In genomic region chr6:40380271-40380670, GRCh38 we compare ENCODE assay signal across 31 cellular contexts.
"Had no signal": no experiment of that assay in that cellular context is flagged by ENCODE, and none has a peak within 500 bp of the region (broad histone marks: within the 10 kb centered on the region; RNA-seq: fewer than 3 reads in every experiment).

No MANE protein-coding gene starts in this region.

- H3K4me3 ChIP-seq: esophagus squamous epithelium, gastroesophageal sphincter had no signal

- H3K4me1 Mint-ChIP-seq: activated B cell treated with CpG ODN at 0.5 μM for 24 hours; activated CD4-positive, alpha-beta memory T cell treated with anti-CD3 and anti-CD28 coated beads, Interleukin-2, amount 10 ng/mL, durations not matched to agents 7 days and 5 days; activated T-helper 17 cell treated with anti-CD3 and anti-CD28 coated beads, Interleukin-2, amount 50 U/mL, for 72 hours had no signal

- H3K27ac ChIP-seq: brain microvascular endothelial cell, gastroesophageal sphincter, WERI-Rb-1 had no signal

- ATAC-seq: activated CD4-positive, CD25-positive, alpha-beta regulatory T cell treated with anti-CD3 and anti-CD28 coated beads, Interleukin-2, amount 50 U/mL, for 24 hours; activated T-cell treated with anti-CD3 and anti-CD28 coated beads, Interleukin-2, amount 50 U/mL, for 4 hours; activated T-helper 17 cell treated with anti-CD3 and anti-CD28 coated beads, Interleukin-2, amount 50 U/mL, for 72 hours; effector memory CD8-positive, alpha-beta T cell; gastroesophageal sphincter; T-cell had no signal

- FAIRE-seq: astrocyte, colon had no signal

- H3K4me3 Mint-ChIP-seq: activated B cell treated with CpG ODN at 0.5 μM for 24 hours; activated CD4-positive, alpha-beta memory T cell treated with anti-CD3 and anti-CD28 coated beads, Interleukin-2, amount 10 ng/mL, durations not matched to agents 7 days and 5 days; activated naive CD8-positive, alpha-beta T cell; activated T-cell treated with anti-CD3 and anti-CD28 coated beads, Interleukin-2, amount 50 U/mL, for 4 hours; activated T-helper 17 cell treated with anti-CD3 and anti-CD28 coated beads, Interleukin-2, amount 50 U/mL, for 72 hours; effector memory CD8-positive, alpha-beta T cell; T-cell; T-helper 1 cell treated with Interleukin-12 subunit alpha and Interleukin-12 subunit beta and Interleukin-4 antibody, amounts not matched to agents 30 μg/mL and 1 μg/mL, for 36 hours; T-helper 2 cell treated with Interferon-gamma antibody and Interleukin-4, amounts not matched to agents 5 μg/mL and 100 μg/mL, for 36 hours had no signal

- H3K36me3 ChIP-seq: brain microvascular endothelial cell, esophagus squamous epithelium, gastroesophageal sphincter, WERI-Rb-1 had no signal

- H3K27ac Mint-ChIP-seq: activated B cell treated with CpG ODN at 0.5 μM for 24 hours; activated CD4-positive, alpha-beta memory T cell treated with anti-CD3 and anti-CD28 coated beads, Interleukin-2, amount 10 ng/mL, durations not matched to agents 7 days and 5 days; activated naive CD8-positive, alpha-beta T cell; activated T-helper 17 cell treated with anti-CD3 and anti-CD28 coated beads, Interleukin-2, amount 50 U/mL, for 72 hours; T-cell; T-helper 1 cell treated with Interleukin-12 subunit alpha and Interleukin-12 subunit beta and Interleukin-4 antibody, amounts not matched to agents 30 μg/mL and 1 μg/mL, for 36 hours; T-helper 2 cell treated with Interferon-gamma antibody and Interleukin-4, amounts not matched to agents 5 μg/mL and 100 μg/mL, for 36 hours had no signal

- H3K27me3 ChIP-seq: brain microvascular endothelial cell, esophagus squamous epithelium had no signal

- DNase-seq: activated B cell treated with CpG ODN at 0.5 μM for 24 hours; activated CD4-positive, alpha-beta memory T cell treated with anti-CD3 and anti-CD28 coated beads, Interleukin-2, amount 10 ng/mL, durations not matched to agents 7 days and 5 days; activated CD4-positive, alpha-beta T cell treated with anti-CD3 and anti-CD28 coated beads for 48 hours; activated effector memory CD4-positive, alpha-beta T cell treated with Interleukin-2 at 50 U/mL for 16 hours; activated gamma-delta T cell treated with Interleukin-2 at 50 U/mL for 16 hours; activated naive CD4-positive, alpha-beta T cell treated with anti-CD3 and anti-CD28 coated beads, Interleukin-2, amount 50 U/mL, for 16 hours; activated naive CD4-positive, alpha-beta T cell treated with Interleukin-2 at 50 U/mL for 16 hours; activated T-cell treated with anti-CD3 and anti-CD28 coated beads, Interleukin-2, amount 50 U/mL, for 4 hours; amniotic stem cell; anterior cingulate cortex; brain microvascular endothelial cell; caudate nucleus; cortex of kidney; dermis blood vessel endothelial cell; effector CD4-positive, alpha-beta T cell; effector memory CD8-positive, alpha-beta T cell; erythroblast; esophagus squamous epithelium; foreskin melanocyte; SW 1271; T-cell; T1000; WERI-Rb-1 had no signal

- H3K27me3 Mint-ChIP-seq: effector memory CD8-positive, alpha-beta T cell had no signal

- H3K36me3 Mint-ChIP-seq: activated naive CD8-positive, alpha-beta T cell; T-cell had no signal

- H3K9me3 ChIP-seq: esophagus squamous epithelium, gastroesophageal sphincter had no signal

- H3K9me3 Mint-ChIP-seq: activated B cell treated with CpG ODN at 0.5 μM for 24 hours; activated T-cell treated with anti-CD3 and anti-CD28 coated beads, Interleukin-2, amount 50 U/mL, for 4 hours; effector memory CD8-positive, alpha-beta T cell had no signal

- H3K4me1 ChIP-seq: gastroesophageal sphincter had no signal
